In the genomic region with DNA sequence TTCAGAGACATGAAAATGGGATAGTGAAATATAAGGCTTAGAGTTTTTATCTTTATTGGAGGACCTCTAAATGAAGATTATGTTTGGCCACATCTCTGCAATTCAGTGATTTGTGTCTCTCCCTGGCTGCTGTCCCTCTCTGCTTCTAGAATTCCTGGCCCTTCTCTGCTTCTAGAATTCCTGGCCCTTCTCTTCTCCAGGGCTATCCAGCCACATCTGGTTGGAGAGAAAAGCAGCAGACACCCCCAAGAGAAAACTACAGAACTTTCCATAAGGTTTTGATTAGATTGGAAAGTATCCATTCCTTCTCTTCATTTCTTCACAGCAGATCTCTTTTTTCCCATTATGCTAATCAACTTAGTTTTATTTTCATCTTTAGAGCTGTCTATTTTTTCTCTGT, we compare ENCODE assay signal across 26 cellular contexts.
"Had no signal": no experiment of that assay in that cellular context is flagged by ENCODE, and none has a peak within 500 bp of the region (broad histone marks: within the 10 kb centered on the region; RNA-seq: fewer than 3 reads in every experiment).

No MANE protein-coding gene starts in this region.

- H3K9me3 ChIP-seq: heart left ventricle, ovary, right atrium auricular region, right lobe of liver, testis, thyroid gland, transverse colon, upper lobe of left lung, vagina had no signal

- ATAC-seq: stimulated activated memory B cell treated with anti-CD40 and anti-IgM and Interleukin-4, amounts not matched to agents 10 μg/mL and 1 μg/mL and 100 μg/mL, for 72 hours; stimulated activated naive CD8-positive, alpha-beta T cell treated with anti-CD3 and anti-CD28 coated beads, Interleukin-15, amount 100 ng/mL, for 72 hours had no signal

- H3K4me1 ChIP-seq: heart left ventricle, right atrium auricular region, testis, thyroid gland, transverse colon, upper lobe of left lung, vagina had no signal

- H3K9me3 Mint-ChIP-seq: immature natural killer cell; natural killer cell; stimulated activated memory B cell treated with anti-CD40 and anti-IgM and Interleukin-4, amounts not matched to agents 10 μg/mL and 1 μg/mL and 100 μg/mL, for 72 hours; stimulated activated naive CD8-positive, alpha-beta T cell treated with anti-CD3 and anti-CD28 coated beads, Interleukin-15, amount 100 ng/mL, for 72 hours had no signal

- H3K4me3 Mint-ChIP-seq: immature natural killer cell; mesothelial cell of epicardium; naive B cell; natural killer cell; stimulated activated memory B cell treated with anti-CD40 and anti-IgM and Interleukin-4, amounts not matched to agents 10 μg/mL and 1 μg/mL and 100 μg/mL, for 72 hours; stimulated activated naive CD8-positive, alpha-beta T cell treated with anti-CD3 and anti-CD28 coated beads, Interleukin-15, amount 100 ng/mL, for 72 hours had no signal

- H3K36me3 Mint-ChIP-seq: stimulated activated memory B cell treated with anti-CD40 and anti-IgM and Interleukin-4, amounts not matched to agents 10 μg/mL and 1 μg/mL and 100 μg/mL, for 72 hours had no signal

- H3K4me1 Mint-ChIP-seq: immature natural killer cell; mesothelial cell of epicardium; naive B cell; natural killer cell; stimulated activated memory B cell treated with anti-CD40 and anti-IgM and Interleukin-4, amounts not matched to agents 10 μg/mL and 1 μg/mL and 100 μg/mL, for 72 hours; stimulated activated naive CD8-positive, alpha-beta T cell treated with anti-CD3 and anti-CD28 coated beads, Interleukin-15, amount 100 ng/mL, for 72 hours had no signal

- H3K36me3 ChIP-seq: heart left ventricle, ovary, right atrium auricular region, right lobe of liver, thyroid gland, transverse colon, upper lobe of left lung, vagina had no signal

- H3K27me3 ChIP-seq: heart left ventricle, ovary, right atrium auricular region, right lobe of liver, testis, thyroid gland, transverse colon, upper lobe of left lung, vagina had no signal

- H3K27ac Mint-ChIP-seq: mesothelial cell of epicardium; naive B cell; natural killer cell; progenitor cell of endocrine pancreas; stimulated activated memory B cell treated with anti-CD40 and anti-IgM and Interleukin-4, amounts not matched to agents 10 μg/mL and 1 μg/mL and 100 μg/mL, for 72 hours; stimulated activated naive CD8-positive, alpha-beta T cell treated with anti-CD3 and anti-CD28 coated beads, Interleukin-15, amount 100 ng/mL, for 72 hours had no signal

- DNase-seq: heart left ventricle; hypothalamus; islet precursor cell; naive B cell; natural killer cell; ovary; right lobe of liver; stimulated activated CD4-positive, alpha-beta T cell treated with anti-CD3 and anti-CD28 coated beads, Interleukin-12 subunit alpha, Interleukin-12 subunit beta, amount 100 ng/mL, for 4 hours; stimulated activated CD4-positive, alpha-beta T cell treated with anti-CD3 and anti-CD28 coated beads, Interleukin-15, amount 100 ng/mL, for 24 hours; stimulated activated CD4-positive, alpha-beta T cell treated with anti-CD3 and anti-CD28 coated beads, Interleukin-2, amount 100 ng/mL, for 24 hours; stimulated activated CD4-positive, alpha-beta T cell treated with anti-CD3 and anti-CD28 coated beads, Interleukin-4, amount 100 ng/mL, for 1 hour; stimulated activated naive CD4-positive, alpha-beta T cell treated with Interleukin-2 at 50 U/mL for 16 hours; stimulated activated naive CD8-positive, alpha-beta T cell treated with anti-CD3 and anti-CD28 coated beads, Interleukin-15, amount 100 ng/mL, for 72 hours; substantia nigra; thyroid gland; transverse colon; upper lobe of left lung had no signal

- H3K27ac ChIP-seq: heart left ventricle, ovary, right atrium auricular region, right lobe of liver, skin epidermis, testis, thyroid gland, transverse colon, upper lobe of left lung, vagina had no signal

- H3K4me3 ChIP-seq: heart left ventricle, lung, ovary, right atrium auricular region, right lobe of liver, skin epidermis, testis, thyroid gland, transverse colon, upper lobe of left lung, vagina had no signal
